In genomic region chr1:11790880-11791715, GRCh38 we compare ENCODE assay signal across 8 cellular contexts. TPM values are rescaled to one million over a fixed set of nuclear protein-coding genes. Genes with fewer than 3 reads are reported as not detected.
A peak's percentile ranks its signal among the peaks of the same experiment; 100 is the strongest.
DNase-seq lines count a peak whose midpoint lies in the region; ATAC-seq and TF ChIP-seq lines count a peak whose summit lies in the region.

No MANE protein-coding gene starts in this region.

- H3K4me3 ChIP-seq in CD8-positive, alpha-beta memory T cell (ENCODE audit: low read length) = no peak overlapping the region
- H3K4me3 ChIP-seq in foreskin fibroblast (ENCODE audit: low read depth in 1 of 2, low read length in 2 of 2) = no peak overlapping the region

- DNase-seq in CD8-positive, alpha-beta memory T cell = no peak
- DNase-seq in SW480 (ENCODE audit: low spot score) (peak; percentile 59), foreskin fibroblast (peak; percentile 90 to 94), posterior vena cava (ENCODE audit: low spot score) (peak; percentile 96), DMS153 treated with DMSO at 0.1 percent for 48 hours (lab: John Stamatoyannopoulos, UW; ENCODE audit: unreplicated experiment) (no peak), HT-29 (ENCODE audit: low spot score) (no peak)

- ATAC-seq in GM19452 (IDR thresholded peaks at IDR 0.05; ENCODE audit: unreplicated experiment) = no peak
- no peak for ATAC-seq in GM19023 (IDR thresholded peaks at IDR 0.05; ENCODE audit: unreplicated experiment)

- peaks cover 0 to 2% (median 0%) of the 10 kb centered on the region in 3 donors for H3K4me1 Mint-ChIP-seq in CD8-positive, alpha-beta memory T cell

- no peaks in the 10 kb centered on the region for H3K9me3 ChIP-seq in CD8-positive, alpha-beta memory T cell (ENCODE audit: low read length)

- H3K9me3 Mint-ChIP-seq in CD8-positive, alpha-beta memory T cell = no peaks in the 10 kb centered on the region

- H3K36me3 ChIP-seq in CD8-positive, alpha-beta memory T cell (ENCODE audit: insufficient read depth, low read length) = peaks cover 16% of the 10 kb centered on the region

- H3K27ac Mint-ChIP-seq in CD8-positive, alpha-beta memory T cell = peak overlapping the region in 4 of 8 donors; percentile 8 to 52 (median 20)

- H3K4me3 Mint-ChIP-seq in CD8-positive, alpha-beta memory T cell = no peak overlapping the region

- H3K27me3 Mint-ChIP-seq in CD8-positive, alpha-beta memory T cell = no peaks in the 10 kb centered on the region

- no peak for TF ChIP-seq CTCF in foreskin fibroblast (IDR thresholded peaks at IDR 0.05; ENCODE audit: low read depth, low read length)

- H3K36me3 Mint-ChIP-seq in CD8-positive, alpha-beta memory T cell = peaks cover 0 to 57% (median 12%) of the 10 kb centered on the region in 3 donors

- intact Hi-C loops in posterior vena cava (cut with DNase I) = no loop called here

- peaks cover 6% of the 10 kb centered on the region for H3K4me1 ChIP-seq in CD8-positive, alpha-beta memory T cell (ENCODE audit: insufficient read depth, low read length)

- CTCF ChIA-PET in CD8-positive, alpha-beta memory T cell (lab: Charles Lee) = no interaction called here

- H3K27me3 ChIP-seq in CD8-positive, alpha-beta memory T cell (ENCODE audit: insufficient read depth, low read length, poor library complexity, severe bottlenecking) = no peaks in the 10 kb centered on the region

- peak overlapping the region; percentile 33 for H3K27ac ChIP-seq in CD8-positive, alpha-beta memory T cell (ENCODE audit: low read depth, low read length)

- POLR2A ChIA-PET in CD8-positive, alpha-beta memory T cell (lab: Charles Lee) = no interaction called here

RNA-seq across cellular contexts. Expression of gene MTHFR, which starts 14.7 kb away (rescaled TPM):
- 10 to 100 TPM; 13.5 to 16.3 TPM for total RNA-seq in CD8-positive, alpha-beta memory T cell
- polyA plus RNA-seq in CD8-positive, alpha-beta memory T cell = 10.0 TPM
- 10 to 100 TPM; 31.0 to 31.7 TPM for total RNA-seq in posterior vena cava
- 25.3 and 32.2 TPM in 2 replicates for total RNA-seq in HT-29 (2014; rRNA removed; shearing (Covaris generic))

RNA-seq across cellular contexts. Expression of gene CLCN6, which starts 14.9 kb away (rescaled TPM):
- 1 to 10 TPM; 8.9 to 9.3 TPM for total RNA-seq in CD8-positive, alpha-beta memory T cell
- 1.7 TPM for polyA plus RNA-seq in CD8-positive, alpha-beta memory T cell
- 10 to 100 TPM; 16.8 to 16.9 TPM for total RNA-seq in posterior vena cava
- 9.7 TPM in 2 replicates for total RNA-seq in HT-29 (2014; rRNA removed; shearing (Covaris generic))

RNA-seq across cellular contexts. Expression of gene C1orf167, which starts 29.1 kb away (rescaled TPM):
- total RNA-seq in CD8-positive, alpha-beta memory T cell = not detected
- 0.81 TPM for polyA plus RNA-seq in CD8-positive, alpha-beta memory T cell
- 1 to 10 TPM; 2.1 to 2.3 TPM for total RNA-seq in posterior vena cava
- not detected in 2 replicates for total RNA-seq in HT-29 (2014; rRNA removed; shearing (Covaris generic))

RNA-seq across cellular contexts. Expression of gene AGTRAP, which starts 55.2 kb away (rescaled TPM):
- total RNA-seq in CD8-positive, alpha-beta memory T cell = 10 to 100 TPM in 1 of 2 experiments, 1 to 10 TPM in 1; 9.7 to 10.6 TPM
- polyA plus RNA-seq in CD8-positive, alpha-beta memory T cell = 103 TPM
- 10 to 100 TPM; 35.1 to 39.1 TPM for total RNA-seq in posterior vena cava
- total RNA-seq in HT-29 (2014; rRNA removed; shearing (Covaris generic)) = 52.8 and 54.7 TPM in 2 replicates

RNA-seq across cellular contexts. Expression of gene NPPA, which starts 56.5 kb away (rescaled TPM):
- total RNA-seq in CD8-positive, alpha-beta memory T cell = not detected
- polyA plus RNA-seq in CD8-positive, alpha-beta memory T cell = not detected
- 1 to 10 TPM in 1 of 2 donors, not detected in 1; 3.8 TPM for total RNA-seq in posterior vena cava
- total RNA-seq in HT-29 (2014; rRNA removed; shearing (Covaris generic)) = not detected in 2 replicates

Comparison
In these comparisons a context has a peak if more than half of its experiments do, and no peak if none do; other contexts are left out.
1. DNase-seq: peak in SW480 (single experiment), foreskin fibroblast (2 of 2) and posterior vena cava (single experiment); none in CD8-positive, alpha-beta memory T cell (0 of 5), DMS153 treated with DMSO at 0.1 percent for 48 hours (single experiment) and HT-29 (single experiment).